In the genomic region with DNA sequence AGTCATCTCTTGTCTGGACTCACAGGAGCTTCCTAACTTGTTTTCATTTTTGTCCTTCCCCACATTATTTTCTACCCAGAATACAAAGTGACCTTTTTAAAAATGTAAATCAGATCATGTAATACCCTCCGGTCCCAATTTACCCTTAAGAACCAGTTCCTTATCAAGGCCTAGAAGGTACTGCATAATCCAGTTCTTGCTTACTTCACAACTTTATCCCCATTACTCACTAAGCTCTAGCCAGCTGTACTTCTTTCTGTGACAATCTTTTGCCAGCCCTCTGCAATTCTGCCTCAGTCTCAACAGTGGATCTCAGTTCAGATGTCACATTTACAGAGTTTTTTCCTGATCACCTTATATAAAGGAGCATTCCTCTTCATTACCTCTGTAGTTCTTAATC, we compare ENCODE assay signal across 2 cellular contexts.
TF ChIP-seq lines count a peak whose summit lies in the region.

No MANE protein-coding gene starts in this region.

TF ChIP-seq in GM12878, 131 proteins besides CTCF, POLR2A, EP300 and RAD21:
- TF ChIP-seq SREBF2 (IDR thresholded peaks at IDR 0.05; ENCODE audit: low read length) (no peak), ZNF274 (IDR thresholded peaks at IDR 0.05; ENCODE audit: insufficient read depth, insufficient read length) (no peak)
- TF ChIP-seq, protein P1, sequence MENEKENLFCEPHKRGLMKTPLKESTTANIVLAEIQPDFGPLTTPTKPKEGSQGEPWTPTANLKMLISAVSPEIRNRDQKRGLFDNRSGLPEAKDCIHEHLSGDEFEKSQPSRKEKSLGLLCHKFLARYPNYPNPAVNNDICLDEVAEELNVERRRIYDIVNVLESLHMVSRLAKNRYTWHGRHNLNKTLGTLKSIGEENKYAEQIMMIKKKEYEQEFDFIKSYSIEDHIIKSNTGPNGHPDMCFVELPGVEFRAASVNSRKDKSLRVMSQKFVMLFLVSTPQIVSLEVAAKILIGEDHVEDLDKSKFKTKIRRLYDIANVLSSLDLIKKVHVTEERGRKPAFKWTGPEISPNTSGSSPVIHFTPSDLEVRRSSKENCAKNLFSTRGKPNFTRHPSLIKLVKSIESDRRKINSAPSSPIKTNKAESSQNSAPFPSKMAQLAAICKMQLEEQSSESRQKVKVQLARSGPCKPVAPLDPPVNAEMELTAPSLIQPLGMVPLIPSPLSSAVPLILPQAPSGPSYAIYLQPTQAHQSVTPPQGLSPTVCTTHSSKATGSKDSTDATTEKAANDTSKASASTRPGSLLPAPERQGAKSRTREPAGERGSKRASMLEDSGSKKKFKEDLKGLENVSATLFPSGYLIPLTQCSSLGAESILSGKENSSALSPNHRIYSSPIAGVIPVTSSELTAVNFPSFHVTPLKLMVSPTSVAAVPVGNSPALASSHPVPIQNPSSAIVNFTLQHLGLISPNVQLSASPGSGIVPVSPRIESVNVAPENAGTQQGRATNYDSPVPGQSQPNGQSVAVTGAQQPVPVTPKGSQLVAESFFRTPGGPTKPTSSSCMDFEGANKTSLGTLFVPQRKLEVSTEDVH (IDR thresholded peaks at IDR 0.05; ENCODE audit: low read depth, partially characterized antibody), result no peak
- TF ChIP-seq, protein P2, sequence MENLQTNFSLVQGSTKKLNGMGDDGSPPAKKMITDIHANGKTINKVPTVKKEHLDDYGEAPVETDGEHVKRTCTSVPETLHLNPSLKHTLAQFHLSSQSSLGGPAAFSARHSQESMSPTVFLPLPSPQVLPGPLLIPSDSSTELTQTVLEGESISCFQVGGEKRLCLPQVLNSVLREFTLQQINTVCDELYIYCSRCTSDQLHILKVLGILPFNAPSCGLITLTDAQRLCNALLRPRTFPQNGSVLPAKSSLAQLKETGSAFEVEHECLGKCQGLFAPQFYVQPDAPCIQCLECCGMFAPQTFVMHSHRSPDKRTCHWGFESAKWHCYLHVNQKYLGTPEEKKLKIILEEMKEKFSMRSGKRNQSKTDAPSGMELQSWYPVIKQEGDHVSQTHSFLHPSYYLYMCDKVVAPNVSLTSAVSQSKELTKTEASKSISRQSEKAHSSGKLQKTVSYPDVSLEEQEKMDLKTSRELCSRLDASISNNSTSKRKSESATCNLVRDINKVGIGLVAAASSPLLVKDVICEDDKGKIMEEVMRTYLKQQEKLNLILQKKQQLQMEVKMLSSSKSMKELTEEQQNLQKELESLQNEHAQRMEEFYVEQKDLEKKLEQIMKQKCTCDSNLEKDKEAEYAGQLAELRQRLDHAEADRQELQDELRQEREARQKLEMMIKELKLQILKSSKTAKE (IDR thresholded peaks at IDR 0.05; ENCODE audit: low read depth, poor library complexity, severe bottlenecking), result no peak

TF ChIP-seq in SK-N-SH treated with all-trans-retinoic acid at 6 μM for 48 hours, 23 proteins besides CTCF, POLR2A, EP300 and RAD21:
- TF ChIP-seq RARB (CRISPR knock-in tag; IDR thresholded peaks at IDR 0.05), result no peak
- no peak for TF ChIP-seq TOX (CRISPR knock-in tag; IDR thresholded peaks at IDR 0.05; ENCODE audit: borderline replicate concordance)
- TF ChIP-seq, protein P3, sequence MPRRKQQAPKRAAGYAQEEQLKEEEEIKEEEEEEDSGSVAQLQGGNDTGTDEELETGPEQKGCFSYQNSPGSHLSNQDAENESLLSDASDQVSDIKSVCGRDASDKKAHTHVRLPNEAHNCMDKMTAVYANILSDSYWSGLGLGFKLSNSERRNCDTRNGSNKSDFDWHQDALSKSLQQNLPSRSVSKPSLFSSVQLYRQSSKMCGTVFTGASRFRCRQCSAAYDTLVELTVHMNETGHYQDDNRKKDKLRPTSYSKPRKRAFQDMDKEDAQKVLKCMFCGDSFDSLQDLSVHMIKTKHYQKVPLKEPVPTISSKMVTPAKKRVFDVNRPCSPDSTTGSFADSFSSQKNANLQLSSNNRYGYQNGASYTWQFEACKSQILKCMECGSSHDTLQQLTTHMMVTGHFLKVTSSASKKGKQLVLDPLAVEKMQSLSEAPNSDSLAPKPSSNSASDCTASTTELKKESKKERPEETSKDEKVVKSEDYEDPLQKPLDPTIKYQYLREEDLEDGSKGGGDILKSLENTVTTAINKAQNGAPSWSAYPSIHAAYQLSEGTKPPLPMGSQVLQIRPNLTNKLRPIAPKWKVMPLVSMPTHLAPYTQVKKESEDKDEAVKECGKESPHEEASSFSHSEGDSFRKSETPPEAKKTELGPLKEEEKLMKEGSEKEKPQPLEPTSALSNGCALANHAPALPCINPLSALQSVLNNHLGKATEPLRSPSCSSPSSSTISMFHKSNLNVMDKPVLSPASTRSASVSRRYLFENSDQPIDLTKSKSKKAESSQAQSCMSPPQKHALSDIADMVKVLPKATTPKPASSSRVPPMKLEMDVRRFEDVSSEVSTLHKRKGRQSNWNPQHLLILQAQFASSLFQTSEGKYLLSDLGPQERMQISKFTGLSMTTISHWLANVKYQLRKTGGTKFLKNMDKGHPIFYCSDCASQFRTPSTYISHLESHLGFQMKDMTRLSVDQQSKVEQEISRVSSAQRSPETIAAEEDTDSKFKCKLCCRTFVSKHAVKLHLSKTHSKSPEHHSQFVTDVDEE (CRISPR knock-in tag; IDR thresholded peaks at IDR 0.05), result no peak
- TF ChIP-seq, protein P4, sequence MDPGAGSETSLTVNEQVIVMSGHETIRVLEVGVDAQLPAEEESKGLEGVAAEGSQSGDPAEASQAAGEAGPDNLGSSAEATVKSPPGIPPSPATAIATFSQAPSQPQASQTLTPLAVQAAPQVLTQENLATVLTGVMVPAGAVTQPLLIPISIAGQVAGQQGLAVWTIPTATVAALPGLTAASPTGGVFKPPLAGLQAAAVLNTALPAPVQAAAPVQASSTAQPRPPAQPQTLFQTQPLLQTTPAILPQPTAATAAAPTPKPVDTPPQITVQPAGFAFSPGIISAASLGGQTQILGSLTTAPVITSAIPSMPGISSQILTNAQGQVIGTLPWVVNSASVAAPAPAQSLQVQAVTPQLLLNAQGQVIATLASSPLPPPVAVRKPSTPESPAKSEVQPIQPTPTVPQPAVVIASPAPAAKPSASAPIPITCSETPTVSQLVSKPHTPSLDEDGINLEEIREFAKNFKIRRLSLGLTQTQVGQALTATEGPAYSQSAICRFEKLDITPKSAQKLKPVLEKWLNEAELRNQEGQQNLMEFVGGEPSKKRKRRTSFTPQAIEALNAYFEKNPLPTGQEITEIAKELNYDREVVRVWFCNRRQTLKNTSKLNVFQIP (CRISPR knock-in tag; IDR thresholded peaks at IDR 0.05; ENCODE audit: borderline replicate concordance, low read depth), result no peak
- no peak for TF ChIP-seq ZFP3 (CRISPR knock-in tag; IDR thresholded peaks at IDR 0.05)
- TF ChIP-seq BACH2 (CRISPR knock-in tag; IDR thresholded peaks at IDR 0.05; ENCODE audit: borderline replicate concordance), result no peak
